ENCODE assay signal across 18 cellular contexts in genomic region chr2:208135794-208136369, GRCh38. TPM values are rescaled to one million over a fixed set of nuclear protein-coding genes. Genes with fewer than 3 reads are reported as not detected.
DNase-seq lines count a peak whose midpoint lies in the region; ATAC-seq and TF ChIP-seq lines count a peak whose summit lies in the region.
"Had no signal": no experiment of that assay in that cellular context is flagged by ENCODE, and none has a peak within 500 bp of the region (broad histone marks: within the 10 kb centered on the region; RNA-seq: fewer than 3 reads in every experiment).

No MANE protein-coding gene starts in this region.

- no peak overlapping the region for H3K9ac ChIP-seq in liver (ENCODE audit: low read depth in 1 of 2, low read length in 2 of 2)

- POLR2A ChIA-PET in Caco-2 (lab: Charles Lee), result interaction anchor here (0.6 kb wide), 2 partner anchors 10 to 23 kb away, joined by 3 read pairs; no protein-coding TSS in a partner anchor

- ATAC-seq in body of pancreas (peak; percentile 66), GM18861 (IDR thresholded peaks at IDR 0.05; ENCODE audit: unreplicated experiment) (no peak)
- ATAC-seq: K562 had no signal

- peaks cover 5% of the 10 kb centered on the region; the same call in 1 of the 2 replicates for H3K9me3 ChIP-seq in Caco-2
- no peaks in the 10 kb centered on the region for H3K9me3 ChIP-seq in body of pancreas
- no peaks in the 10 kb centered on the region for H3K9me3 ChIP-seq in liver (ENCODE audit: control insufficient read depth in 4 of 4, low read length in 3 of 4)

- H3K4me1 Mint-ChIP-seq in Caco-2 (ENCODE audit: low read depth, unreplicated experiment), result peaks cover 26% of the 10 kb centered on the region
- H3K4me1 Mint-ChIP-seq in activated T-cell treated with anti-CD3 and anti-CD28 coated beads, Interleukin-2, amount 50 U/mL, for 24 hours (ENCODE audit: low read depth), result peaks cover 10% of the 10 kb centered on the region

- CTCF ChIA-PET in Caco-2 (lab: Charles Lee), result interaction anchor here (0.6 to 0.8 kb wide), 2 partner anchors 34 to 412 kb away, joined by 4 to 5 read pairs; no protein-coding TSS in a partner anchor

- peak overlapping the region; percentile 50 for H3K27ac Mint-ChIP-seq in Caco-2 (ENCODE audit: unreplicated experiment)
- no peak overlapping the region for H3K27ac Mint-ChIP-seq in activated T-cell treated with anti-CD3 and anti-CD28 coated beads, Interleukin-2, amount 50 U/mL, for 24 hours

- TF ChIP-seq POLR2A in body of pancreas (IDR thresholded peaks at IDR 0.05), result no peak

- no TSS peak for BruUV-seq in Caco-2 (replicated peaks; lab: Mats Ljungman, UMichigan)

- no peaks in the 10 kb centered on the region for H3K36me3 Mint-ChIP-seq in Caco-2 (ENCODE audit: insufficient read depth, unreplicated experiment)
- no peaks in the 10 kb centered on the region for H3K36me3 Mint-ChIP-seq in activated T-cell treated with anti-CD3 and anti-CD28 coated beads, Interleukin-2, amount 50 U/mL, for 24 hours (ENCODE audit: low read depth)

- peaks cover 12% of the 10 kb centered on the region for H3K9me3 Mint-ChIP-seq in Caco-2 (ENCODE audit: unreplicated experiment)
- peaks cover 6% of the 10 kb centered on the region for H3K9me3 Mint-ChIP-seq in activated T-cell treated with anti-CD3 and anti-CD28 coated beads, Interleukin-2, amount 50 U/mL, for 24 hours

- intact Hi-C loops in Caco-2 (cut with micrococcal nuclease; ENCODE audit: unreplicated experiment) (no loop called here), body of pancreas (cut with DNase I) (no loop called here)

- no peaks in the 10 kb centered on the region for H3K27me3 Mint-ChIP-seq in Caco-2 (ENCODE audit: insufficient read depth, unreplicated experiment)
- no peaks in the 10 kb centered on the region for H3K27me3 Mint-ChIP-seq in activated T-cell treated with anti-CD3 and anti-CD28 coated beads, Interleukin-2, amount 50 U/mL, for 24 hours
- H3K27me3 Mint-ChIP-seq: CD4-positive, alpha-beta memory T cell had no signal

- TF ChIP-seq CTCF in Caco-2 (IDR thresholded peaks at IDR 0.05; ENCODE audit: insufficient read depth in 1 of 2, low read depth in 1 of 2, low read length in 1 of 2, severe bottlenecking in 1 of 2, unreplicated experiment in 1 of 2) (no peak), body of pancreas (IDR thresholded peaks at IDR 0.05) (no peak), liver (IDR thresholded peaks at IDR 0.05; ENCODE audit: low read depth, low read length, missing input control) (no peak)

- H3K4me3 ChIP-seq in Caco-2 (ENCODE audit: low read depth, low read length), result no peak overlapping the region
- H3K4me3 ChIP-seq in body of pancreas, result no peak overlapping the region
- H3K4me3 ChIP-seq in liver (ENCODE audit: low read depth in 1 of 3, low read length in 3 of 3), result no peak overlapping the region
- H3K4me3 ChIP-seq: HAP-1, K562, PC-9 had no signal

- H3K27ac ChIP-seq in body of pancreas, result no peak overlapping the region
- H3K27ac ChIP-seq in liver (ENCODE audit: low read depth in 1 of 2, low read length in 2 of 2), result no peak overlapping the region
- H3K27ac ChIP-seq: PC-9 had no signal

- H3K4me1 ChIP-seq in Caco-2, result peaks cover 35% of the 10 kb centered on the region
- peaks cover 10% of the 10 kb centered on the region for H3K4me1 ChIP-seq in body of pancreas
- H3K4me1 ChIP-seq in liver (ENCODE audit: control insufficient read depth in 4 of 4, insufficient read depth in 4 of 4, low read length in 3 of 4), result peaks cover 0 to 3% (median 0%) of the 10 kb centered on the region in 4 donors
- H3K4me1 ChIP-seq: HAP-1 had no signal

- WGBS in body of pancreas, 2 donors, result 61 to 65% methylated on average over 8 of the region's 8 CpGs
- WGBS in liver, result 76% methylated on average over 8 of the region's 8 CpGs

- DNase-seq in Caco-2 (peak; percentile 28 to 71), body of pancreas (peak in 2 of 4 donors; percentile 20 to 34), renal cortical epithelial cell (ENCODE audit: low read depth) (peak; percentile 28), anterior cingulate cortex (lab: John Stamatoyannopoulos, UW) (no peak)
- no peak for DNase-seq in activated naive CD4-positive, alpha-beta T cell (lab: John Stamatoyannopoulos, UW)
- DNase-seq in activated T-cell treated with anti-CD3 and anti-CD28 coated beads, Interleukin-2, amount 50 U/mL, for 24 hours, result no peak
- DNase-seq: CD4-positive, alpha-beta memory T cell; NCI-H1436 treated with DMSO at 0.1 percent for 48 hours; NCI-H2081; NCI-H774; PC-9 had no signal

- H3K36me3 ChIP-seq in Caco-2 (ENCODE audit: control insufficient read depth, insufficient read depth, low read length), result no peaks in the 10 kb centered on the region
- H3K36me3 ChIP-seq in body of pancreas (replicated peaks in 1 of 2; ENCODE audit: insufficient read depth in 1 of 2, low read depth in 2 of 2), result no peaks in the 10 kb centered on the region
- H3K36me3 ChIP-seq in liver (ENCODE audit: control insufficient read depth in 4 of 4, insufficient read depth in 3 of 4, low read depth in 1 of 4, low read length in 3 of 4), result no peaks in the 10 kb centered on the region
- H3K36me3 ChIP-seq: HAP-1 had no signal

- no peak for TF ChIP-seq RAD21 in liver (IDR thresholded peaks at IDR 0.05)

- no peak overlapping the region for H3K4me3 Mint-ChIP-seq in Caco-2 (ENCODE audit: unreplicated experiment)
- no peak overlapping the region for H3K4me3 Mint-ChIP-seq in activated T-cell treated with anti-CD3 and anti-CD28 coated beads, Interleukin-2, amount 50 U/mL, for 24 hours
- H3K4me3 Mint-ChIP-seq: CD4-positive, alpha-beta memory T cell had no signal

- H3K27me3 ChIP-seq in Caco-2 (replicated peaks; ENCODE audit: control insufficient read depth, insufficient read depth, low read length), result no peaks in the 10 kb centered on the region
- H3K27me3 ChIP-seq in body of pancreas, result no peaks in the 10 kb centered on the region
- H3K27me3 ChIP-seq in liver (ENCODE audit: control insufficient read depth in 4 of 4, insufficient read depth in 4 of 4, low read length in 3 of 4), result no peaks in the 10 kb centered on the region

TF ChIP-seq in liver, 16 proteins besides CTCF, POLR2A, EP300 and RAD21:
- TF ChIP-seq REST (IDR thresholded peaks at IDR 0.05), result no peak
- peak in 1 of 2 donors; percentile 39 for TF ChIP-seq RXRA (IDR thresholded peaks at IDR 0.05)
- no peak for TF ChIP-seq ZBTB33 (IDR thresholded peaks at IDR 0.05)
- TF ChIP-seq HNF4A (conservative IDR thresholded peaks at IDR 0.05), result peak; percentile 82 to 88

RNA-seq across cellular contexts. Expression of gene CRYGC, which starts 6.3 kb away (rescaled TPM):
- not detected in 2 replicates for total RNA-seq in Caco-2 (2022)
- not detected for total RNA-seq in body of pancreas
- not detected for total RNA-seq in liver
- polyA plus RNA-seq in liver, result not detected
- total RNA-seq in renal cortical epithelial cell, result not detected in 2 replicates
- total RNA-seq: A172; CD4-positive, alpha-beta memory T cell; K562; NCI-H460; PC-9 had no signal
- polyA plus RNA-seq: BJ; CD4-positive, alpha-beta memory T cell; K562 had no signal

RNA-seq across cellular contexts. Expression of gene CRYGB, which starts 10.1 kb away (rescaled TPM):
- total RNA-seq in Caco-2 (2022) (not detected in 2 replicates), body of pancreas (not detected), liver (not detected), renal cortical epithelial cell (not detected in 2 replicates)
- polyA plus RNA-seq in liver, result not detected
- total RNA-seq: A172; CD4-positive, alpha-beta memory T cell; K562; NCI-H460; PC-9 had no signal
- polyA plus RNA-seq: BJ; CD4-positive, alpha-beta memory T cell; K562 had no signal

RNA-seq across cellular contexts. Expression of gene CRYGD, which starts 11.6 kb away (rescaled TPM):
- total RNA-seq in Caco-2 (2022) (not detected in 2 replicates), body of pancreas (not detected), liver (not detected), renal cortical epithelial cell (not detected in 2 replicates)
- not detected for polyA plus RNA-seq in liver
- total RNA-seq: A172; CD4-positive, alpha-beta memory T cell; K562; NCI-H460; PC-9 had no signal
- polyA plus RNA-seq: BJ; CD4-positive, alpha-beta memory T cell; K562 had no signal

RNA-seq across cellular contexts. Expression of gene CRYGA, which starts 27.5 kb away (rescaled TPM):
- total RNA-seq in Caco-2 (2022) (not detected in 2 replicates), body of pancreas (not detected), liver (not detected), renal cortical epithelial cell (not detected in 2 replicates)
- polyA plus RNA-seq in liver, result not detected
- total RNA-seq: A172; CD4-positive, alpha-beta memory T cell; K562; NCI-H460; PC-9 had no signal
- polyA plus RNA-seq: BJ; CD4-positive, alpha-beta memory T cell; K562 had no signal

RNA-seq across cellular contexts. Expression of gene C2orf80, which starts 53.9 kb away (rescaled TPM):
- total RNA-seq in Caco-2 (2022), result not detected in 2 replicates
- total RNA-seq in body of pancreas, result not detected
- not detected for total RNA-seq in liver
- not detected for polyA plus RNA-seq in liver
- not detected in 2 replicates for total RNA-seq in renal cortical epithelial cell
- total RNA-seq: A172; CD4-positive, alpha-beta memory T cell; K562; NCI-H460; PC-9 had no signal
- polyA plus RNA-seq: BJ; CD4-positive, alpha-beta memory T cell; K562 had no signal

Comparison
In these comparisons a context has a peak if more than half of its experiments do, and no peak if none do; other contexts are left out.
1. DNase-seq: peak in Caco-2 (2 of 2) and renal cortical epithelial cell (single experiment); none in activated naive CD4-positive, alpha-beta T cell (0 of 4), anterior cingulate cortex (0 of 58) and activated T-cell treated with anti-CD3 and anti-CD28 coated beads, Interleukin-2, amount 50 U/mL, for 24 hours (single experiment).